In the genomic region with DNA sequence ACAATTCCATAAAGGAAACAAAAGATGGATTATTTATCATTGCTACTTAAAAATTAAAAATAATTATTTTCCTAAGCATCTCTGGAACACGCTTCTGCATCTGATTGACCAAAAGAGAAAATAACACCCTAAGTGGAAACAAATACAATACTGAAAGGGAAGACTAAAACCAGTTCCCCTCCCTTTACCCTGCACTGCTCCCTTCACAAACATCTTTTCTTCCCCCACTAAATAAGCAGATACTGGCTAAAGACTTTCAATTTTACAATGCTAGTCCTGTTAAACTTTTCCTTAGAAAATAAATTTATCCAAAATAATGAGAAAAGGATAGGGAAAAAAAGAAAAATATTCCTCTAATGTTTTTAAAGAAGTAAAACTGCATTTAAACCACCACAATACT, we compare ENCODE assay signal across 1 cellular context.
TF ChIP-seq lines count a peak whose summit lies in the region.

No MANE protein-coding gene starts in this region.

TF ChIP-seq in SK-N-SH, 30 proteins besides CTCF, POLR2A, EP300 and RAD21:
- TF ChIP-seq MXI1 (IDR thresholded peaks at IDR 0.05; ENCODE audit: low read depth, low read length) (no peak), YY1 (IDR thresholded peaks at IDR 0.05; ENCODE audit: low read depth) (no peak), TCF12 (IDR thresholded peaks at IDR 0.05) (no peak), TAF1 (IDR thresholded peaks at IDR 0.05; ENCODE audit: borderline replicate concordance, low read depth, low read length) (no peak), RCOR1 (IDR thresholded peaks at IDR 0.05; ENCODE audit: low read length) (no peak), SIN3A (IDR thresholded peaks at IDR 0.05; ENCODE audit: borderline replicate concordance, low read depth, low read length) (no peak), TEAD4 (IDR thresholded peaks at IDR 0.05; ENCODE audit: borderline replicate concordance, insufficient read depth) (no peak), RXRA (IDR thresholded peaks at IDR 0.05; ENCODE audit: borderline replicate concordance, low read depth) (no peak), JUND (IDR thresholded peaks at IDR 0.05) (no peak), SMC3 (IDR thresholded peaks at IDR 0.05; ENCODE audit: low read depth, low read length) (no peak), FOSL2 (IDR thresholded peaks at IDR 0.05; ENCODE audit: borderline replicate concordance, low read depth) (no peak), NFIC (IDR thresholded peaks at IDR 0.05; ENCODE audit: borderline replicate concordance) (no peak), CHD2 (IDR thresholded peaks at IDR 0.05; ENCODE audit: low read length, partially characterized antibody) (no peak)
- TF ChIP-seq, protein P1, sequence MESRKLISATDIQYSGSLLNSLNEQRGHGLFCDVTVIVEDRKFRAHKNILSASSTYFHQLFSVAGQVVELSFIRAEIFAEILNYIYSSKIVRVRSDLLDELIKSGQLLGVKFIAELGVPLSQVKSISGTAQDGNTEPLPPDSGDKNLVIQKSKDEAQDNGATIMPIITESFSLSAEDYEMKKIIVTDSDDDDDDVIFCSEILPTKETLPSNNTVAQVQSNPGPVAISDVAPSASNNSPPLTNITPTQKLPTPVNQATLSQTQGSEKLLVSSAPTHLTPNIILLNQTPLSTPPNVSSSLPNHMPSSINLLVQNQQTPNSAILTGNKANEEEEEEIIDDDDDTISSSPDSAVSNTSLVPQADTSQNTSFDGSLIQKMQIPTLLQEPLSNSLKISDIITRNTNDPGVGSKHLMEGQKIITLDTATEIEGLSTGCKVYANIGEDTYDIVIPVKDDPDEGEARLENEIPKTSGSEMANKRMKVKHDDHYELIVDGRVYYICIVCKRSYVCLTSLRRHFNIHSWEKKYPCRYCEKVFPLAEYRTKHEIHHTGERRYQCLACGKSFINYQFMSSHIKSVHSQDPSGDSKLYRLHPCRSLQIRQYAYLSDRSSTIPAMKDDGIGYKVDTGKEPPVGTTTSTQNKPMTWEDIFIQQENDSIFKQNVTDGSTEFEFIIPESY (IDR thresholded peaks at IDR 0.05; ENCODE audit: borderline replicate concordance, low read depth): no peak
- TF ChIP-seq, protein P2, sequence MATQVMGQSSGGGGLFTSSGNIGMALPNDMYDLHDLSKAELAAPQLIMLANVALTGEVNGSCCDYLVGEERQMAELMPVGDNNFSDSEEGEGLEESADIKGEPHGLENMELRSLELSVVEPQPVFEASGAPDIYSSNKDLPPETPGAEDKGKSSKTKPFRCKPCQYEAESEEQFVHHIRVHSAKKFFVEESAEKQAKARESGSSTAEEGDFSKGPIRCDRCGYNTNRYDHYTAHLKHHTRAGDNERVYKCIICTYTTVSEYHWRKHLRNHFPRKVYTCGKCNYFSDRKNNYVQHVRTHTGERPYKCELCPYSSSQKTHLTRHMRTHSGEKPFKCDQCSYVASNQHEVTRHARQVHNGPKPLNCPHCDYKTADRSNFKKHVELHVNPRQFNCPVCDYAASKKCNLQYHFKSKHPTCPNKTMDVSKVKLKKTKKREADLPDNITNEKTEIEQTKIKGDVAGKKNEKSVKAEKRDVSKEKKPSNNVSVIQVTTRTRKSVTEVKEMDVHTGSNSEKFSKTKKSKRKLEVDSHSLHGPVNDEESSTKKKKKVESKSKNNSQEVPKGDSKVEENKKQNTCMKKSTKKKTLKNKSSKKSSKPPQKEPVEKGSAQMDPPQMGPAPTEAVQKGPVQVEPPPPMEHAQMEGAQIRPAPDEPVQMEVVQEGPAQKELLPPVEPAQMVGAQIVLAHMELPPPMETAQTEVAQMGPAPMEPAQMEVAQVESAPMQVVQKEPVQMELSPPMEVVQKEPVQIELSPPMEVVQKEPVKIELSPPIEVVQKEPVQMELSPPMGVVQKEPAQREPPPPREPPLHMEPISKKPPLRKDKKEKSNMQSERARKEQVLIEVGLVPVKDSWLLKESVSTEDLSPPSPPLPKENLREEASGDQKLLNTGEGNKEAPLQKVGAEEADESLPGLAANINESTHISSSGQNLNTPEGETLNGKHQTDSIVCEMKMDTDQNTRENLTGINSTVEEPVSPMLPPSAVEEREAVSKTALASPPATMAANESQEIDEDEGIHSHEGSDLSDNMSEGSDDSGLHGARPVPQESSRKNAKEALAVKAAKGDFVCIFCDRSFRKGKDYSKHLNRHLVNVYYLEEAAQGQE (IDR thresholded peaks at IDR 0.05; ENCODE audit: low read depth, low read length): no peak
- TF ChIP-seq, protein P3, sequence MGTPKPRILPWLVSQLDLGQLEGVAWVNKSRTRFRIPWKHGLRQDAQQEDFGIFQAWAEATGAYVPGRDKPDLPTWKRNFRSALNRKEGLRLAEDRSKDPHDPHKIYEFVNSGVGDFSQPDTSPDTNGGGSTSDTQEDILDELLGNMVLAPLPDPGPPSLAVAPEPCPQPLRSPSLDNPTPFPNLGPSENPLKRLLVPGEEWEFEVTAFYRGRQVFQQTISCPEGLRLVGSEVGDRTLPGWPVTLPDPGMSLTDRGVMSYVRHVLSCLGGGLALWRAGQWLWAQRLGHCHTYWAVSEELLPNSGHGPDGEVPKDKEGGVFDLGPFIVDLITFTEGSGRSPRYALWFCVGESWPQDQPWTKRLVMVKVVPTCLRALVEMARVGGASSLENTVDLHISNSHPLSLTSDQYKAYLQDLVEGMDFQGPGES (IDR thresholded peaks at IDR 0.05; ENCODE audit: low read depth, low read length): no peak
- TF ChIP-seq, protein P4, sequence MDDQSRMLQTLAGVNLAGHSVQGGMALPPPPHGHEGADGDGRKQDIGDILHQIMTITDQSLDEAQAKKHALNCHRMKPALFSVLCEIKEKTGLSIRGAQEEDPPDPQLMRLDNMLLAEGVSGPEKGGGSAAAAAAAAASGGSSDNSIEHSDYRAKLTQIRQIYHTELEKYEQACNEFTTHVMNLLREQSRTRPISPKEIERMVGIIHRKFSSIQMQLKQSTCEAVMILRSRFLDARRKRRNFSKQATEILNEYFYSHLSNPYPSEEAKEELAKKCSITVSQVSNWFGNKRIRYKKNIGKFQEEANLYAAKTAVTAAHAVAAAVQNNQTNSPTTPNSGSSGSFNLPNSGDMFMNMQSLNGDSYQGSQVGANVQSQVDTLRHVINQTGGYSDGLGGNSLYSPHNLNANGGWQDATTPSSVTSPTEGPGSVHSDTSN (IDR thresholded peaks at IDR 0.05): no peak
